15 cellular contexts compared by ENCODE assay signal in the genomic region with DNA sequence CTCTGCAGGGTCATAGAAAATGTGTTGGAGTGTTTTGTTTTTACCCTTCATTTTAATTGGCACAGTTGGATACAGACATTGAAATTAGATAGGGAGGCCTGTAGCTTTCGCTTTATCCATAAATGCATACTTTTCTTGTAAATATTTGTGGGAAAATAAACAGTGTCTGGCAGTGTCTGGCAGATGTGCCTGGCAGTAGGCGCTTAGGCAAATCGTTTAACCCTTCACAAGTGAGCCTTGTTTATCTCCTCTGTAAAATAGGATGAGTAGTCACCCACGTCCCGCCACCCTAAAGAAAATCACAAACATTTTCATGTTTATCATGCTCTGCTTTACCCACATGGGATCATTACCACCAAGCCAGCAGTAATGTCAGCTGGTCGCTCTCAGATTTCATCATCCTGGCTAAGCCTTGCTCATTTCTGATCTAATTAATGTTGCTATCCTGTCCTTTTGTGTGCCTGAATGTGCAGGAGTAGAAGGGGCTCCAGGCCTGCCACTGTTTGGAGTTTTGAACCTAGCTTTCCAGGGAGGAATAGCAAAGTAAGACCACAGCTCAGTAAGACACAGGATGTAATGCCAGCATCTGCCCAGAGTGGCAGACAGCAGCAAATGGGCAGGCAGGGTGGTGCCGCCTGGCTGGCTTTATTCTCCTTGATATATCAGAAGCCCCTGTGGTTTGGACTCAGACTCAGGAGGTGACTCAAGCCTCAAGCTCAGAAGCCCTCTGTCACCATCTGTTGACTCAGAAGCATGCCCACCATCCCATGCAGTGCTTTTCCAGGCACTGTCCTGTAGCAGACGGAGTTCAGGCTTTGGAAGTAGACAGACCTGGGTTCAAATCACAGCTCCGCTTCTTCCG.
DNase-seq lines count a peak whose midpoint lies in the region; ATAC-seq and TF ChIP-seq lines count a peak whose summit lies in the region.
"Had no signal": no experiment of that assay in that cellular context is flagged by ENCODE, and none has a peak within 500 bp of the region (broad histone marks: within the 10 kb centered on the region; RNA-seq: fewer than 3 reads in every experiment).

No MANE protein-coding gene starts in this region.

- peaks cover 41% of the 10 kb centered on the region for H3K27me3 Mint-ChIP-seq in activated CD4-positive, alpha-beta T cell treated with anti-CD3 and anti-CD28 coated beads, Interleukin-2, amount 10 ng/mL, durations not matched to agents 7 days and 5 days
- peaks cover 19 to 30% of the 10 kb centered on the region in 2 donors for H3K27me3 Mint-ChIP-seq in T-cell

- POLR2A ChIA-PET in A673 (lab: Charles Lee; ENCODE audit: low non-redundant PET): no interaction called here
- POLR2A ChIA-PET in activated CD4-positive, alpha-beta T cell treated with anti-CD3 and anti-CD28 coated beads, Interleukin-2, amount 10 ng/mL, durations not matched to agents 7 days and 5 days (lab: Charles Lee): no interaction called here
- POLR2A ChIA-PET in T-cell (lab: Charles Lee): no interaction called here

- H3K9ac ChIP-seq in Karpas-422 (ENCODE audit: low read length): peak overlapping the region; percentile 43; the same call in 1 of the 2 replicates

- ATAC-seq in T-cell (replicated peaks in 1 of 4): no peak
- ATAC-seq: upper lobe of right lung had no signal

- TF ChIP-seq EP300 in transverse colon (IDR thresholded peaks at IDR 0.05; ENCODE audit: low read depth): no peak

- H3K4me3 ChIP-seq in A673 (ENCODE audit: low read depth, low read length, poor library complexity, severe bottlenecking) (no peak overlapping the region), Karpas-422 (ENCODE audit: low read length) (no peak overlapping the region), transverse colon (no peak overlapping the region)
- H3K4me3 ChIP-seq: upper lobe of right lung had no signal

- H3K4me3 Mint-ChIP-seq in activated CD4-positive, alpha-beta T cell treated with anti-CD3 and anti-CD28 coated beads, Interleukin-2, amount 10 ng/mL, durations not matched to agents 7 days and 5 days: no peak overlapping the region
- H3K4me3 Mint-ChIP-seq in T-cell: no peak overlapping the region

- H3K36me3 Mint-ChIP-seq in activated CD4-positive, alpha-beta T cell treated with anti-CD3 and anti-CD28 coated beads, Interleukin-2, amount 10 ng/mL, durations not matched to agents 7 days and 5 days (ENCODE audit: low read depth): no peaks in the 10 kb centered on the region
- H3K36me3 Mint-ChIP-seq in T-cell: no peaks in the 10 kb centered on the region

- TF ChIP-seq CTCF in A673 (conservative IDR thresholded peaks at IDR 0.05; ENCODE audit: low read depth, low read length) (no peak), transverse colon (IDR thresholded peaks at IDR 0.05) (no peak)

- H3K27ac Mint-ChIP-seq in activated CD4-positive, alpha-beta T cell treated with anti-CD3 and anti-CD28 coated beads, Interleukin-2, amount 10 ng/mL, durations not matched to agents 7 days and 5 days: no peak overlapping the region
- H3K27ac Mint-ChIP-seq in T-cell: no peak overlapping the region

- no peaks in the 10 kb centered on the region for H4K20me1 ChIP-seq in Karpas-422 (ENCODE audit: insufficient read depth, low read depth, low read length)

- intact Hi-C loops in A673 (cut with micrococcal nuclease; ENCODE audit: unreplicated experiment) (no loop called here), transverse colon (cut with DNase I; ENCODE audit: low total_unique reads) (no loop called here)

- no peaks in the 10 kb centered on the region for H3K9me3 Mint-ChIP-seq in activated CD4-positive, alpha-beta T cell treated with anti-CD3 and anti-CD28 coated beads, Interleukin-2, amount 10 ng/mL, durations not matched to agents 7 days and 5 days
- H3K9me3 Mint-ChIP-seq in T-cell: no peaks in the 10 kb centered on the region

- BruUV-seq in A673 (replicated peaks; lab: Mats Ljungman, UMichigan): no TSS peak

- in situ Hi-C loops in transverse colon (cut with MboI; ENCODE audit: low pct_ligation_motif_present in 1 of 4, low pct_unique_long_range_greater_than_20kb in 1 of 4, low sequenced_read_pairs in 3 of 4): no loop called here

- 85 to 86% methylated on average over 4 to 10 of the region's 10 CpGs for WGBS in transverse colon (ENCODE audit: low coverage in 1 of 2), 2 donors

- H3K27ac ChIP-seq in A673 (ENCODE audit: low read depth, low read length, poor library complexity, severe bottlenecking) (no peak overlapping the region), Karpas-422 (ENCODE audit: low read length) (no peak overlapping the region), transverse colon (peak overlapping the region in 2 of 4 donors; percentile 30 to 72)

- TF ChIP-seq POLR2A in transverse colon (IDR thresholded peaks at IDR 0.05): no peak

- H3K36me3 ChIP-seq in A673 (ENCODE audit: insufficient read depth, low read length, poor library complexity, severe bottlenecking) (no peaks in the 10 kb centered on the region), Karpas-422 (ENCODE audit: insufficient read depth, low read length) (no peaks in the 10 kb centered on the region), transverse colon (no peaks in the 10 kb centered on the region)
- H3K36me3 ChIP-seq: upper lobe of right lung had no signal

- CTCF ChIA-PET in A673 (lab: Charles Lee): no interaction called here
- CTCF ChIA-PET in activated CD4-positive, alpha-beta T cell treated with anti-CD3 and anti-CD28 coated beads, Interleukin-2, amount 10 ng/mL, durations not matched to agents 7 days and 5 days (lab: Charles Lee): no interaction called here
- CTCF ChIA-PET in T-cell (lab: Charles Lee): no interaction called here

- no peaks in the 10 kb centered on the region for H3K9me2 ChIP-seq in Karpas-422 (replicated peaks; ENCODE audit: insufficient read depth, low read length)

- H3K27me3 ChIP-seq in A673 (replicated peaks; ENCODE audit: insufficient read depth, low read depth, low read length, poor library complexity) (no peaks in the 10 kb centered on the region), Karpas-422 (ENCODE audit: low read length) (no peaks in the 10 kb centered on the region), transverse colon (peaks cover 5% of the 10 kb centered on the region)

- peak overlapping the region; percentile 32 for H3K4me2 ChIP-seq in Karpas-422 (ENCODE audit: low read depth, low read length, poor library complexity, severe bottlenecking)

- H3K4me1 ChIP-seq in A673 (ENCODE audit: insufficient read depth, low read length, poor library complexity, severe bottlenecking) (peaks cover 11% of the 10 kb centered on the region), Karpas-422 (ENCODE audit: low read length) (peaks cover 69% of the 10 kb centered on the region), transverse colon (peaks cover 0 to 18% (median 6%) of the 10 kb centered on the region in 4 donors)
- H3K4me1 ChIP-seq: upper lobe of right lung had no signal

- H3K4me1 Mint-ChIP-seq in activated CD4-positive, alpha-beta T cell treated with anti-CD3 and anti-CD28 coated beads, Interleukin-2, amount 10 ng/mL, durations not matched to agents 7 days and 5 days: peaks cover 9% of the 10 kb centered on the region
- peaks cover 14 to 16% (median 14%) of the 10 kb centered on the region in 3 donors for H3K4me1 Mint-ChIP-seq in T-cell

- DNase-seq in A673 (ENCODE audit: low spot score) (peak; percentile 33), Karpas-422 (no peak), amniotic epithelial cell (ENCODE audit: low read depth) (peak; percentile 55), globus pallidus (ENCODE audit: low spot score) (peak; percentile 28), transverse colon (no peak), T-cell (no peak), NCI-H345 treated with DMSO at 0.1 percent for 48 hours (lab: John Stamatoyannopoulos, UW; ENCODE audit: unreplicated experiment) (no peak)
- no peak for DNase-seq in activated CD4-positive, alpha-beta T cell treated with anti-CD3 and anti-CD28 coated beads, Interleukin-2, amount 10 ng/mL, durations not matched to agents 7 days and 5 days
- DNase-seq: activated effector memory CD4-positive, alpha-beta T cell treated with Interleukin-2 at 50 U/mL for 16 hours; DND-41; KG1; NCI-H187 treated with DMSO at 0.1 percent for 48 hours; stimulated activated CD4-positive, alpha-beta T cell treated with anti-CD3 and anti-CD28 coated beads, Interleukin-12 subunit alpha, Interleukin-12 subunit beta, amount 100 ng/mL, for 4 hours; T-helper 2 cell; upper lobe of right lung had no signal

- no peaks in the 10 kb centered on the region for H3K9me3 ChIP-seq in A673 (ENCODE audit: low read depth, low read length, poor library complexity, severe bottlenecking)
- no peaks in the 10 kb centered on the region for H3K9me3 ChIP-seq in Karpas-422 (ENCODE audit: low read length)
- no peaks in the 10 kb centered on the region for H3K9me3 ChIP-seq in transverse colon
- H3K9me3 ChIP-seq: upper lobe of right lung had no signal

- H3K79me2 ChIP-seq in Karpas-422 (ENCODE audit: low read length): no peaks in the 10 kb centered on the region

- no peak overlapping the region for H2AFZ ChIP-seq in Karpas-422 (ENCODE audit: low read length)

Comparison
In these comparisons a context has a peak if more than half of its experiments do, and no peak if none do; other contexts are left out.
1. DNase-seq: peak in A673 (single experiment), amniotic epithelial cell (single experiment) and globus pallidus (single experiment); none in Karpas-422 (single experiment), transverse colon (single experiment), activated CD4-positive, alpha-beta T cell treated with anti-CD3 and anti-CD28 coated beads, Interleukin-2, amount 10 ng/mL, durations not matched to agents 7 days and 5 days (single experiment), T-cell (0 of 34) and NCI-H345 treated with DMSO at 0.1 percent for 48 hours (single experiment).